14 cellular contexts compared by ENCODE assay signal in genomic region chr10:114401195-114401741, GRCh38. TPM values are rescaled to one million over a fixed set of nuclear protein-coding genes. Genes with fewer than 3 reads are reported as not detected.
DNase-seq lines count a peak whose midpoint lies in the region; ATAC-seq and TF ChIP-seq lines count a peak whose summit lies in the region.
"Had no signal": no experiment of that assay in that cellular context is flagged by ENCODE, and none has a peak within 500 bp of the region (broad histone marks: within the 10 kb centered on the region; RNA-seq: fewer than 3 reads in every experiment).

No MANE protein-coding gene starts in this region.

- 65 to 72% (median 69%) methylated on average over 7 of the region's 7 CpGs for WGBS in heart left ventricle, 4 donors
- 10 to 14% (median 14%) methylated on average over 7 of the region's 7 CpGs for WGBS in ovary, 3 donors

- H3K9me3 Mint-ChIP-seq in activated naive CD4-positive, alpha-beta T cell treated with anti-CD3 and anti-CD28 coated beads, Interleukin-2, amount 50 U/mL, for 72 hours = peaks cover under 1 to 2% of the 10 kb centered on the region in 2 donors
- H3K9me3 Mint-ChIP-seq: effector memory CD8-positive, alpha-beta T cell had no signal

- H3K9me3 ChIP-seq in heart left ventricle (peaks cover 0 to under 1% (median 0%) of the 10 kb centered on the region in 12 donors), ovary (no peaks in the 10 kb centered on the region)

- H3K4me3 ChIP-seq in heart left ventricle (no peak overlapping the region), ovary (no peak overlapping the region)
- H3K4me3 ChIP-seq: BLaER1 had no signal

- H3K27ac ChIP-seq in heart left ventricle (peak overlapping the region in 6 of 12 donors; percentile 15 to 76 (median 55)), ovary (peak overlapping the region in 1 of 2 donors; percentile 6)
- H3K27ac ChIP-seq: BLaER1 had no signal

- DNase-seq in AG08396 (ENCODE audit: low spot score) = peak; percentile 40
- DNase-seq in amniotic epithelial cell (ENCODE audit: low read depth) = peak; percentile 48
- peak in 4 of 5 donors; percentile 61 to 86 (median 72) for DNase-seq in heart left ventricle
- DNase-seq in ovary = peak; percentile 75 to 89 (median 83)
- no peak for DNase-seq in occipital lobe (lab: John Stamatoyannopoulos, UW)
- DNase-seq in activated naive CD4-positive, alpha-beta T cell treated with anti-CD3 and anti-CD28 coated beads, Interleukin-2, amount 50 U/mL, for 72 hours (ENCODE audit: low spot score in 2 of 2) = no peak
- DNase-seq: activated T-cell treated with anti-CD3 and anti-CD28 coated beads, Interleukin-2, amount 50 U/mL, for 48 hours; effector memory CD8-positive, alpha-beta T cell; mesendoderm; stimulated activated CD4-positive, alpha-beta T cell treated with anti-CD3 and anti-CD28 coated beads, Interleukin-2, amount 100 ng/mL, for 24 hours; T1000 had no signal

- H3K36me3 ChIP-seq in heart left ventricle (no peaks in the 10 kb centered on the region), ovary (no peaks in the 10 kb centered on the region)
- H3K36me3 ChIP-seq: BLaER1 had no signal

- H3K27ac Mint-ChIP-seq in activated naive CD4-positive, alpha-beta T cell treated with anti-CD3 and anti-CD28 coated beads, Interleukin-2, amount 50 U/mL, for 72 hours = no peak overlapping the region
- H3K27ac Mint-ChIP-seq: effector memory CD8-positive, alpha-beta T cell had no signal

- TF ChIP-seq CTCF in heart left ventricle (IDR thresholded peaks at IDR 0.05) (no peak), ovary (IDR thresholded peaks at IDR 0.05) (no peak)

- H3K4me1 ChIP-seq in heart left ventricle (peaks cover 4 to 78% (median 34%) of the 10 kb centered on the region in 12 donors), ovary (ENCODE audit: insufficient read depth) (peaks cover 25% of the 10 kb centered on the region)

- peak; percentile 49 to 68 (median 66) for ATAC-seq in heart left ventricle
- ATAC-seq in HG02610 (IDR thresholded peaks at IDR 0.05; ENCODE audit: unreplicated experiment) = no peak
- no peak for ATAC-seq in activated naive CD4-positive, alpha-beta T cell treated with anti-CD3 and anti-CD28 coated beads, Interleukin-2, amount 50 U/mL, for 72 hours
- no peak for ATAC-seq in activated CD4-positive, CD25-positive, alpha-beta regulatory T cell treated with anti-CD3 and anti-CD28 coated beads, Interleukin-2, amount 50 U/mL, for 24 hours
- ATAC-seq: effector memory CD8-positive, alpha-beta T cell had no signal

- intact Hi-C loops in heart left ventricle (cut with DNase I) = loop anchor here in 5 of 10 donors (5.0 to 10.0 kb wide), 5 partner anchors 64 to 99 kb away; no protein-coding TSS in a partner anchor
- intact Hi-C loops in ovary (cut with DNase I) = loop anchor here in 1 of 4 donors (10.0 kb wide), 1 partner anchor 96 kb away; no protein-coding TSS in a partner anchor

- H3K27me3 ChIP-seq in heart left ventricle (peaks cover 0 to 39% (median 5%) of the 10 kb centered on the region in 9 donors), ovary (no peaks in the 10 kb centered on the region)

- peaks cover 0 to 4% of the 10 kb centered on the region in 2 donors for H3K36me3 Mint-ChIP-seq in activated naive CD4-positive, alpha-beta T cell treated with anti-CD3 and anti-CD28 coated beads, Interleukin-2, amount 50 U/mL, for 72 hours

- TF ChIP-seq EP300 in ovary (IDR thresholded peaks at IDR 0.05) = no peak

- no peak for TF ChIP-seq POLR2A in heart left ventricle (IDR thresholded peaks at IDR 0.05)
- TF ChIP-seq POLR2A in ovary (IDR thresholded peaks at IDR 0.05) = no peak

RNA-seq across cellular contexts. Expression of gene AFAP1L2, which starts 3.0 kb away (rescaled TPM):
- 1 to 10 TPM; 2.8 to 8.2 (median 5.0) TPM for total RNA-seq in heart left ventricle
- 1 to 10 TPM; 2.8 to 3.0 TPM for polyA plus RNA-seq in heart left ventricle
- 10 to 100 TPM in 6 of 7 donors, 1 to 10 TPM in 1; 9.8 to 53.7 (median 25.3) TPM for total RNA-seq in ovary
- polyA plus RNA-seq in ovary = 10 to 100 TPM; 18.7 to 19.5 TPM
- 8.1 TPM for total RNA-seq in occipital lobe
- 1 to 10 TPM in 1 of 2 donors, under 1 TPM in 1; 0.98 to 2.7 TPM for total RNA-seq in activated naive CD4-positive, alpha-beta T cell treated with anti-CD3 and anti-CD28 coated beads, Interleukin-2, amount 50 U/mL, for 72 hours

Comparison
In these comparisons a context has a peak if more than half of its experiments do, and no peak if none do; other contexts are left out.
1. DNase-seq: peak in AG08396 (single experiment), amniotic epithelial cell (single experiment), heart left ventricle (4 of 5) and ovary (5 of 5); none in occipital lobe (single experiment) and activated naive CD4-positive, alpha-beta T cell treated with anti-CD3 and anti-CD28 coated beads, Interleukin-2, amount 50 U/mL, for 72 hours (0 of 2).
2. ATAC-seq: peak in heart left ventricle (4 of 4); none in HG02610 (single experiment), activated naive CD4-positive, alpha-beta T cell treated with anti-CD3 and anti-CD28 coated beads, Interleukin-2, amount 50 U/mL, for 72 hours (0 of 2) and activated CD4-positive, CD25-positive, alpha-beta regulatory T cell treated with anti-CD3 and anti-CD28 coated beads, Interleukin-2, amount 50 U/mL, for 24 hours (0 of 2).